1 cellular context compared by ENCODE assay signal in genomic region chr17:67784364-67785121, GRCh38.
TF ChIP-seq lines count a peak whose summit lies in the region.

No MANE protein-coding gene starts in this region.

TF ChIP-seq in K562, 482 proteins besides CTCF, POLR2A, EP300 and RAD21 (continued from another document and continues in another):
- TF ChIP-seq CHD7 (IDR thresholded peaks at IDR 0.05; ENCODE audit: low read depth, low read length), result no peak
- TF ChIP-seq ELF4 (CRISPR knock-in tag; IDR thresholded peaks at IDR 0.05), result peak; percentile 31; the same call in 1 of the 2 replicates
- TF ChIP-seq ZNF512 (tag; IDR thresholded peaks at IDR 0.05), result no peak
- TF ChIP-seq ZNF436 (CRISPR knock-in tag; IDR thresholded peaks at IDR 0.05), result no peak
- TF ChIP-seq, protein P1, sequence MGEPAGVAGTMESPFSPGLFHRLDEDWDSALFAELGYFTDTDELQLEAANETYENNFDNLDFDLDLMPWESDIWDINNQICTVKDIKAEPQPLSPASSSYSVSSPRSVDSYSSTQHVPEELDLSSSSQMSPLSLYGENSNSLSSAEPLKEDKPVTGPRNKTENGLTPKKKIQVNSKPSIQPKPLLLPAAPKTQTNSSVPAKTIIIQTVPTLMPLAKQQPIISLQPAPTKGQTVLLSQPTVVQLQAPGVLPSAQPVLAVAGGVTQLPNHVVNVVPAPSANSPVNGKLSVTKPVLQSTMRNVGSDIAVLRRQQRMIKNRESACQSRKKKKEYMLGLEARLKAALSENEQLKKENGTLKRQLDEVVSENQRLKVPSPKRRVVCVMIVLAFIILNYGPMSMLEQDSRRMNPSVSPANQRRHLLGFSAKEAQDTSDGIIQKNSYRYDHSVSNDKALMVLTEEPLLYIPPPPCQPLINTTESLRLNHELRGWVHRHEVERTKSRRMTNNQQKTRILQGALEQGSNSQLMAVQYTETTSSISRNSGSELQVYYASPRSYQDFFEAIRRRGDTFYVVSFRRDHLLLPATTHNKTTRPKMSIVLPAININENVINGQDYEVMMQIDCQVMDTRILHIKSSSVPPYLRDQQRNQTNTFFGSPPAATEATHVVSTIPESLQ (CRISPR knock-in tag; IDR thresholded peaks at IDR 0.05), result no peak
- TF ChIP-seq MXD1 (CRISPR knock-in tag; IDR thresholded peaks at IDR 0.05; ENCODE audit: borderline replicate concordance, poor library complexity, severe bottlenecking), result no peak
- peak; percentile 89 for TF ChIP-seq CCNT2 (IDR thresholded peaks at IDR 0.05; ENCODE audit: borderline replicate concordance, extremely low read depth, insufficient read length, low read depth, low read length)
- TF ChIP-seq ZNF699 (CRISPR knock-in tag; IDR thresholded peaks at IDR 0.05; ENCODE audit: insufficient replicate concordance), result no peak
- no peak for TF ChIP-seq NFATC3 (IDR thresholded peaks at IDR 0.05)
- no peak for TF ChIP-seq SREBF1 (IDR thresholded peaks at IDR 0.05; ENCODE audit: borderline replicate concordance, low read depth, low read length)
- TF ChIP-seq, protein P2, sequence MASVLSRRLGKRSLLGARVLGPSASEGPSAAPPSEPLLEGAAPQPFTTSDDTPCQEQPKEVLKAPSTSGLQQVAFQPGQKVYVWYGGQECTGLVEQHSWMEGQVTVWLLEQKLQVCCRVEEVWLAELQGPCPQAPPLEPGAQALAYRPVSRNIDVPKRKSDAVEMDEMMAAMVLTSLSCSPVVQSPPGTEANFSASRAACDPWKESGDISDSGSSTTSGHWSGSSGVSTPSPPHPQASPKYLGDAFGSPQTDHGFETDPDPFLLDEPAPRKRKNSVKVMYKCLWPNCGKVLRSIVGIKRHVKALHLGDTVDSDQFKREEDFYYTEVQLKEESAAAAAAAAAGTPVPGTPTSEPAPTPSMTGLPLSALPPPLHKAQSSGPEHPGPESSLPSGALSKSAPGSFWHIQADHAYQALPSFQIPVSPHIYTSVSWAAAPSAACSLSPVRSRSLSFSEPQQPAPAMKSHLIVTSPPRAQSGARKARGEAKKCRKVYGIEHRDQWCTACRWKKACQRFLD (CRISPR knock-in tag; IDR thresholded peaks at IDR 0.05), result no peak
- TF ChIP-seq DEAF1 (CRISPR knock-in tag; IDR thresholded peaks at IDR 0.05), result no peak
- no peak for TF ChIP-seq HMG20A (CRISPR knock-in tag; conservative IDR thresholded peaks at IDR 0.05)
- peak; percentile 92 for TF ChIP-seq POLR2AphosphoS5 (IDR thresholded peaks at IDR 0.05; ENCODE audit: control insufficient read depth, insufficient read depth, low read depth, low read length)
- TF ChIP-seq U2AF2 (optimal IDR thresholded peaks at IDR 0.05; ENCODE audit: low read depth, low read length), result no peak
- TF ChIP-seq MNT (conservative IDR thresholded peaks at IDR 0.05), result peak; percentile 37 to 46; a peak in 1 of 4 replicates
- TF ChIP-seq CREBBP (IDR thresholded peaks at IDR 0.05; ENCODE audit: low read depth, low read length), result no peak
- peak; percentile 93 for TF ChIP-seq CBFA2T3 (IDR thresholded peaks at IDR 0.05)
- no peak for TF ChIP-seq RERE (CRISPR knock-in tag; IDR thresholded peaks at IDR 0.05; ENCODE audit: borderline replicate concordance)
- TF ChIP-seq VEZF1 (CRISPR knock-in tag; IDR thresholded peaks at IDR 0.05), result peak; percentile 55; the same call in 1 of the 2 replicates
